ENCODE assay signal across 1 cellular context in the genomic region with DNA sequence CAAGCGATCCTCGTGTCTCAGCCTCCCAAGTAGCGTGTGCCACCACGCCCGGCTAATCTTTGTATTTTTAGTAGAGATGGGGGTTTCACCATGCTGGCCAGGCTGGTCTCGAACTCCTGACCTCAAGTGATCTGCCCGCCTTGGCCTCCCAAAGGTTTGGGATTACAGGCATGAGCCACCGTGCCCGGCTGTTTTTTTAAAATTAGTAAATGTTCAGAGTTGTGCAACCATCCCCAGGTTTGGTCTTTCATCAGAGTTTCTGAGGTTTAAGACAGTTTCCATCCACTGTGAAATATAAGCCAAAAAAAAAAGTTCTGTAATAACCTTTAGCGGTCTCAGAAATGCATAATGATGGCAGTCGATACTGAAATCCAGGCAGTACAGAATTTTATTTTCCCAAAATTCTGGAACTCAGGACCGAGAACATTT.
TF ChIP-seq lines count a peak whose summit lies in the region.

No MANE protein-coding gene starts in this region.

TF ChIP-seq in HepG2, 621 proteins besides CTCF, POLR2A, EP300 and RAD21 (continued from another document):
- no peak for TF ChIP-seq ZNF44 (CRISPR knock-in tag; IDR thresholded peaks at IDR 0.05)
- no peak for TF ChIP-seq ZEB1 (IDR thresholded peaks at IDR 0.05; ENCODE audit: insufficient replicate concordance, low read depth)
- no peak for TF ChIP-seq SPEN (CRISPR knock-in tag; IDR thresholded peaks at IDR 0.05; ENCODE audit: low read depth)
- TF ChIP-seq SMAD3 (CRISPR knock-in tag; IDR thresholded peaks at IDR 0.05) = no peak
- TF ChIP-seq JDP2 (CRISPR knock-in tag; IDR thresholded peaks at IDR 0.05; ENCODE audit: borderline replicate concordance) = no peak
- TF ChIP-seq RCOR2 (CRISPR knock-in tag; IDR thresholded peaks at IDR 0.05) = 0 out of 2 replicates have a peak, but pooled peaks have one; percentile 13
- no peak for TF ChIP-seq GTF3A (CRISPR knock-in tag; conservative IDR thresholded peaks at IDR 0.05)
- TF ChIP-seq ZNF101 (CRISPR knock-in tag; IDR thresholded peaks at IDR 0.05; ENCODE audit: borderline replicate concordance, low read depth) = no peak
- TF ChIP-seq MATR3 (CRISPR knock-in tag; IDR thresholded peaks at IDR 0.05) = no peak
- no peak for TF ChIP-seq PRMT3 (CRISPR knock-in tag; IDR thresholded peaks at IDR 0.05; ENCODE audit: borderline replicate concordance, low read depth)
- TF ChIP-seq, protein P1, sequence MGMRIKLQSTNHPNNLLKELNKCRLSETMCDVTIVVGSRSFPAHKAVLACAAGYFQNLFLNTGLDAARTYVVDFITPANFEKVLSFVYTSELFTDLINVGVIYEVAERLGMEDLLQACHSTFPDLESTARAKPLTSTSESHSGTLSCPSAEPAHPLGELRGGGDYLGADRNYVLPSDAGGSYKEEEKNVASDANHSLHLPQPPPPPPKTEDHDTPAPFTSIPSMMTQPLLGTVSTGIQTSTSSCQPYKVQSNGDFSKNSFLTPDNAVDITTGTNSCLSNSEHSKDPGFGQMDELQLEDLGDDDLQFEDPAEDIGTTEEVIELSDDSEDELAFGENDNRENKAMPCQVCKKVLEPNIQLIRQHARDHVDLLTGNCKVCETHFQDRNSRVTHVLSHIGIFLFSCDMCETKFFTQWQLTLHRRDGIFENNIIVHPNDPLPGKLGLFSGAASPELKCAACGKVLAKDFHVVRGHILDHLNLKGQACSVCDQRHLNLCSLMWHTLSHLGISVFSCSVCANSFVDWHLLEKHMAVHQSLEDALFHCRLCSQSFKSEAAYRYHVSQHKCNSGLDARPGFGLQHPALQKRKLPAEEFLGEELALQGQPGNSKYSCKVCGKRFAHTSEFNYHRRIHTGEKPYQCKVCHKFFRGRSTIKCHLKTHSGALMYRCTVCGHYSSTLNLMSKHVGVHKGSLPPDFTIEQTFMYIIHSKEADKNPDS (CRISPR knock-in tag; IDR thresholded peaks at IDR 0.05) = no peak
- no peak for TF ChIP-seq MAFK (conservative IDR thresholded peaks at IDR 0.05 in 1 of 2, IDR thresholded peaks at IDR 0.05 in 1 of 2; ENCODE audit: low read length in 2 of 2)
- TF ChIP-seq, protein P2, sequence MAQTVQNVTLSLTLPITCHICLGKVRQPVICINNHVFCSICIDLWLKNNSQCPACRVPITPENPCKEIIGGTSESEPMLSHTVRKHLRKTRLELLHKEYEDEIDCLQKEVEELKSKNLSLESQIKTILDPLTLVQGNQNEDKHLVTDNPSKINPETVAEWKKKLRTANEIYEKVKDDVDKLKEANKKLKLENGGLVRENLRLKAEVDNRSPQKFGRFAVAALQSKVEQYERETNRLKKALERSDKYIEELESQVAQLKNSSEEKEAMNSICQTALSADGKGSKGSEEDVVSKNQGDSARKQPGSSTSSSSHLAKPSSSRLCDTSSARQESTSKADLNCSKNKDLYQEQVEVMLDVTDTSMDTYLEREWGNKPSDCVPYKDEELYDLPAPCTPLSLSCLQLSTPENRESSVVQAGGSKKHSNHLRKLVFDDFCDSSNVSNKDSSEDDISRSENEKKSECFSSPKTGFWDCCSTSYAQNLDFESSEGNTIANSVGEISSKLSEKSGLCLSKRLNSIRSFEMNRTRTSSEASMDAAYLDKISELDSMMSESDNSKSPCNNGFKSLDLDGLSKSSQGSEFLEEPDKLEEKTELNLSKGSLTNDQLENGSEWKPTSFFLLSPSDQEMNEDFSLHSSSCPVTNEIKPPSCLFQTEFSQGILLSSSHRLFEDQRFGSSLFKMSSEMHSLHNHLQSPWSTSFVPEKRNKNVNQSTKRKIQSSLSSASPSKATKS (CRISPR knock-in tag; IDR thresholded peaks at IDR 0.05) = 0 out of 2 replicates have a peak, but pooled peaks have one; percentile 55
- TF ChIP-seq, protein P3, sequence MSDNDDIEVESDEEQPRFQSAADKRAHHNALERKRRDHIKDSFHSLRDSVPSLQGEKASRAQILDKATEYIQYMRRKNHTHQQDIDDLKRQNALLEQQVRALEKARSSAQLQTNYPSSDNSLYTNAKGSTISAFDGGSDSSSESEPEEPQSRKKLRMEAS (IDR thresholded peaks at IDR 0.05) = 0 out of 2 replicates have a peak, but pooled peaks have one; percentile 20
- TF ChIP-seq, protein P4, sequence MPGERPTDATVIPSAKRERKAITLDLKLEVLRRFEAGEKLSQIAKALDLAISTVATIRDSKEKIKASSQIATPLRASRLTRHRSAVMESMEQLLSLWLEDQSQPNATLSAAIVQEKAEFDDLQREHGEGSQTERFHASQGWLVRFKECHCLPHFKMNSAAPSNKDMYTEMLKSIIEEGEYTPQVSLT (CRISPR knock-in tag; IDR thresholded peaks at IDR 0.05; ENCODE audit: borderline replicate concordance, low read depth) = no peak
- no peak for TF ChIP-seq ARNTL (CRISPR knock-in tag; IDR thresholded peaks at IDR 0.05)
- TF ChIP-seq, protein P5, sequence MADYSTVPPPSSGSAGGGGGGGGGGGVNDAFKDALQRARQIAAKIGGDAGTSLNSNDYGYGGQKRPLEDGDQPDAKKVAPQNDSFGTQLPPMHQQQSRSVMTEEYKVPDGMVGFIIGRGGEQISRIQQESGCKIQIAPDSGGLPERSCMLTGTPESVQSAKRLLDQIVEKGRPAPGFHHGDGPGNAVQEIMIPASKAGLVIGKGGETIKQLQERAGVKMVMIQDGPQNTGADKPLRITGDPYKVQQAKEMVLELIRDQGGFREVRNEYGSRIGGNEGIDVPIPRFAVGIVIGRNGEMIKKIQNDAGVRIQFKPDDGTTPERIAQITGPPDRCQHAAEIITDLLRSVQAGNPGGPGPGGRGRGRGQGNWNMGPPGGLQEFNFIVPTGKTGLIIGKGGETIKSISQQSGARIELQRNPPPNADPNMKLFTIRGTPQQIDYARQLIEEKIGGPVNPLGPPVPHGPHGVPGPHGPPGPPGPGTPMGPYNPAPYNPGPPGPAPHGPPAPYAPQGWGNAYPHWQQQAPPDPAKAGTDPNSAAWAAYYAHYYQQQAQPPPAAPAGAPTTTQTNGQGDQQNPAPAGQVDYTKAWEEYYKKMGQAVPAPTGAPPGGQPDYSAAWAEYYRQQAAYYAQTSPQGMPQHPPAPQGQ (CRISPR knock-in tag; IDR thresholded peaks at IDR 0.05; ENCODE audit: borderline replicate concordance) = no peak
- 0 out of 2 replicates have a peak, but pooled peaks have one; percentile 17 for TF ChIP-seq HDAC1 (CRISPR knock-in tag; IDR thresholded peaks at IDR 0.05)
- TF ChIP-seq, protein P6, sequence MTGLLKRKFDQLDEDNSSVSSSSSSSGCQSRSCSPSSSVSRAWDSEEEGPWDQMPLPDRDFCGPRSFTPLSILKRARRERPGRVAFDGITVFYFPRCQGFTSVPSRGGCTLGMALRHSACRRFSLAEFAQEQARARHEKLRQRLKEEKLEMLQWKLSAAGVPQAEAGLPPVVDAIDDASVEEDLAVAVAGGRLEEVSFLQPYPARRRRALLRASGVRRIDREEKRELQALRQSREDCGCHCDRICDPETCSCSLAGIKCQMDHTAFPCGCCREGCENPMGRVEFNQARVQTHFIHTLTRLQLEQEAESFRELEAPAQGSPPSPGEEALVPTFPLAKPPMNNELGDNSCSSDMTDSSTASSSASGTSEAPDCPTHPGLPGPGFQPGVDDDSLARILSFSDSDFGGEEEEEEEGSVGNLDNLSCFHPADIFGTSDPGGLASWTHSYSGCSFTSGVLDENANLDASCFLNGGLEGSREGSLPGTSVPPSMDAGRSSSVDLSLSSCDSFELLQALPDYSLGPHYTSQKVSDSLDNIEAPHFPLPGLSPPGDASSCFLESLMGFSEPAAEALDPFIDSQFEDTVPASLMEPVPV (CRISPR knock-in tag; IDR thresholded peaks at IDR 0.05) = no peak
- TF ChIP-seq NAIF1 (CRISPR knock-in tag; IDR thresholded peaks at IDR 0.05; ENCODE audit: borderline replicate concordance) = 0 out of 2 replicates have a peak, but pooled peaks have one; percentile 55
- TF ChIP-seq, protein P7, sequence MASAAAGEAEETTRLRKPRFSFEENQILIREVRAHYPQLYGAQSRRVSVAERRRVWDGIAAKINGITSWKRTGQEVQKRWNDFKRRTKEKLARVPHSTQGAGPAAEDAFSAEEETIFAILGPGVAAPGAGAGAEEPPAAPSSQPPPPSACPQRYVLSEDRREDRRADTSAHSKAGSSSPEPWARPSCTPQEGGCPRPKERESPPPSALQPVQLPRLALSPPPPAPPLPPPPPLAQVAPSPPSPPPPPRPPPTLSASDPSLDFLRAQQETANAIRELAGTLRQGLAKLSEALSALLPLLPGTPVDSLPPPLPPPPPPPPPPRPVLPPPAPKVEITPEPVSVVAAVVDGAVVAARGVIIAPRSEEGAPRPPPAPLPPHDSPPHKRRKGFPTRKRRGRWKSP (CRISPR knock-in tag; IDR thresholded peaks at IDR 0.05) = 0 out of 2 replicates have a peak, but pooled peaks have one; percentile 34
- TF ChIP-seq GABPB1 (CRISPR knock-in tag; IDR thresholded peaks at IDR 0.05) = no peak; the same call in 1 of the 2 replicates
